ENCODE assay signal across 30 cellular contexts in genomic region chr16:55062446-55062845, GRCh38.
"Had no signal": no experiment of that assay in that cellular context is flagged by ENCODE, and none has a peak within 500 bp of the region (broad histone marks: within the 10 kb centered on the region; RNA-seq: fewer than 3 reads in every experiment).

No MANE protein-coding gene starts in this region.

- H3K9me3 ChIP-seq: adrenal gland, body of pancreas, colonic mucosa, esophagus squamous epithelium, uterus had no signal

- H3K4me1 Mint-ChIP-seq: activated B cell treated with CpG ODN at 0.5 μM for 24 hours; activated T-helper 17 cell treated with anti-CD3 and anti-CD28 coated beads, Interleukin-2, amount 50 U/mL, for 72 hours; nephron; stimulated activated effector memory CD8-positive, alpha-beta T cell treated with anti-CD3 and anti-CD28 coated beads, Interleukin-12 subunit alpha, Interleukin-12 subunit beta, amount 100 ng/mL, for 72 hours had no signal

- H3K9me3 Mint-ChIP-seq: activated B cell treated with CpG ODN at 0.5 μM for 24 hours; activated CD8-positive, alpha-beta T cell treated with anti-CD3 and anti-CD28 coated beads for 36 hours; activated T-cell treated with anti-CD3 and anti-CD28 coated beads, Interleukin-2, amount 50 U/mL, for 4 hours; activated T-helper 17 cell treated with anti-CD3 and anti-CD28 coated beads, Interleukin-2, amount 50 U/mL, for 72 hours; stimulated activated effector memory CD8-positive, alpha-beta T cell treated with anti-CD3 and anti-CD28 coated beads, Interleukin-12 subunit alpha, Interleukin-12 subunit beta, amount 100 ng/mL, for 72 hours; stimulated activated naive CD8-positive, alpha-beta T cell treated with anti-CD3 and anti-CD28 coated beads, Interleukin-15, Interleukin-2, amounts not matched to agents 100 ng/mL and 50 ng/mL, for 24 hours; T-helper 2 cell treated with Interferon-gamma antibody and Interleukin-4, amounts not matched to agents 5 μg/mL and 100 μg/mL, for 36 hours had no signal

- H3K36me3 Mint-ChIP-seq: activated naive CD8-positive, alpha-beta T cell; stimulated activated effector memory CD8-positive, alpha-beta T cell treated with anti-CD3 and anti-CD28 coated beads, Interleukin-12 subunit alpha, Interleukin-12 subunit beta, amount 100 ng/mL, for 72 hours; type B pancreatic cell had no signal

- H3K4me3 Mint-ChIP-seq: activated B cell treated with CpG ODN at 0.5 μM for 24 hours; activated CD8-positive, alpha-beta T cell treated with anti-CD3 and anti-CD28 coated beads for 36 hours; activated naive CD8-positive, alpha-beta T cell; activated T-cell treated with anti-CD3 and anti-CD28 coated beads, Interleukin-2, amount 50 U/mL, for 4 hours; activated T-helper 17 cell treated with anti-CD3 and anti-CD28 coated beads, Interleukin-2, amount 50 U/mL, for 72 hours; nephron; stimulated activated effector memory CD8-positive, alpha-beta T cell treated with anti-CD3 and anti-CD28 coated beads, Interleukin-12 subunit alpha, Interleukin-12 subunit beta, amount 100 ng/mL, for 72 hours; stimulated activated naive CD8-positive, alpha-beta T cell treated with anti-CD3 and anti-CD28 coated beads, Interleukin-15, Interleukin-2, amounts not matched to agents 100 ng/mL and 50 ng/mL, for 24 hours; T-helper 2 cell treated with Interferon-gamma antibody and Interleukin-4, amounts not matched to agents 5 μg/mL and 100 μg/mL, for 36 hours; type B pancreatic cell had no signal

- H3K27me3 ChIP-seq: body of pancreas, colonic mucosa, uterus had no signal

- DNase-seq: activated B cell treated with CpG ODN at 0.5 μM for 24 hours; activated CD4-positive, alpha-beta T cell treated with anti-CD3 and anti-CD28 coated beads, Interleukin-2, amount 50 U/mL, for 1 hour; activated CD8-positive, alpha-beta T cell treated with anti-CD3 and anti-CD28 coated beads for 36 hours; activated gamma-delta T cell treated with Interleukin-2 at 50 U/mL for 16 hours; activated T-cell treated with anti-CD3 and anti-CD28 coated beads, Interleukin-2, amount 50 U/mL, for 4 hours; adrenal gland; aorta; body of pancreas; colonic mucosa; effector CD8-positive, alpha-beta T cell; esophagus squamous epithelium; heart right ventricle; left ventricle myocardium inferior; small intestine; stimulated activated CD4-positive, alpha-beta T cell treated with anti-CD3 and anti-CD28 coated beads, Interleukin-4, amount 100 ng/mL, for 24 hours; substantia nigra; T-helper 1 cell; uterus had no signal

- H3K4me3 ChIP-seq: adrenal gland, body of pancreas, colonic mucosa, esophagus squamous epithelium, gastroesophageal sphincter, heart right ventricle, left ventricle myocardium inferior, lung, uterus had no signal

- H3K27ac ChIP-seq: adrenal gland, body of pancreas, colonic mucosa, epithelial cell of prostate, esophagus squamous epithelium, gastroesophageal sphincter, heart right ventricle, left ventricle myocardium inferior, uterus had no signal

- ATAC-seq: activated CD8-positive, alpha-beta T cell treated with anti-CD3 and anti-CD28 coated beads for 36 hours; activated T-cell treated with anti-CD3 and anti-CD28 coated beads, Interleukin-2, amount 50 U/mL, for 4 hours; activated T-helper 17 cell treated with anti-CD3 and anti-CD28 coated beads, Interleukin-2, amount 50 U/mL, for 72 hours; body of pancreas; gastroesophageal sphincter; heart right ventricle; sciatic nerve; stimulated activated effector memory CD8-positive, alpha-beta T cell treated with anti-CD3 and anti-CD28 coated beads, Interleukin-12 subunit alpha, Interleukin-12 subunit beta, amount 100 ng/mL, for 72 hours had no signal

- H3K4me1 ChIP-seq: adrenal gland, body of pancreas, colonic mucosa, esophagus squamous epithelium, gastroesophageal sphincter, heart right ventricle, left ventricle myocardium inferior, uterus had no signal

- H3K27ac Mint-ChIP-seq: activated B cell treated with CpG ODN at 0.5 μM for 24 hours; activated CD8-positive, alpha-beta T cell treated with anti-CD3 and anti-CD28 coated beads for 36 hours; activated naive CD8-positive, alpha-beta T cell; activated T-helper 17 cell treated with anti-CD3 and anti-CD28 coated beads, Interleukin-2, amount 50 U/mL, for 72 hours; nephron; progenitor cell of endocrine pancreas; stimulated activated effector memory CD8-positive, alpha-beta T cell treated with anti-CD3 and anti-CD28 coated beads, Interleukin-12 subunit alpha, Interleukin-12 subunit beta, amount 100 ng/mL, for 72 hours; stimulated activated naive CD8-positive, alpha-beta T cell treated with anti-CD3 and anti-CD28 coated beads, Interleukin-15, Interleukin-2, amounts not matched to agents 100 ng/mL and 50 ng/mL, for 24 hours; T-helper 2 cell treated with Interferon-gamma antibody and Interleukin-4, amounts not matched to agents 5 μg/mL and 100 μg/mL, for 36 hours; type B pancreatic cell had no signal

- H3K36me3 ChIP-seq: adrenal gland, colonic mucosa, esophagus squamous epithelium, gastroesophageal sphincter, heart right ventricle, left ventricle myocardium inferior, uterus had no signal
